ENCODE assay signal across 26 cellular contexts in the genomic region with DNA sequence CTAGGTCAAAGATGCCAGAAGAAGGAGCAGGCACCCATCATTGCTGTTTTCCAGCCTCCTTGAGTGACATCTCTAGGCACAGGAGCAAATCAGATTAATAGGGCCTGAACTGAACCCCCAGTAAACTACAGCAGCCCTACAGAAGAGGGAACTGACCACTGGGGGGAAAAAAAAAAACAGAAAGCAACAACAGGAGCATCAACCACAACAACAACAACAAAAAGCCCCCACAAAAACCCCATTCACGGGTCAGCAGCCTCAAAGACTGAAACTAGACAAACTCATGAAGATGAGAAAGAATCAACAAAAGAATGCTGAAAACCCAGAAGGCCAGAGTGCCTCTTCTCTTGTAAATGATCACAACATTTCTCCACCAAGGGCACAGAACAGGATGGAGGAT.
A peak's percentile ranks its signal among the peaks of the same experiment; 100 is the strongest.
DNase-seq lines count a peak whose midpoint lies in the region; ATAC-seq, FAIRE-seq and TF ChIP-seq lines count a peak whose summit lies in the region.
"Had no signal": no experiment of that assay in that cellular context is flagged by ENCODE, and none has a peak within 500 bp of the region (broad histone marks: within the 10 kb centered on the region; RNA-seq: fewer than 3 reads in every experiment).

No MANE protein-coding gene starts in this region.

- H3K36me3 Mint-ChIP-seq in activated CD8-positive, alpha-beta T cell treated with anti-CD3 and anti-CD28 coated beads, Interleukin-2, amount 10 ng/mL, durations not matched to agents 7 days and 5 days (ENCODE audit: low read depth) = no peaks in the 10 kb centered on the region
- H3K36me3 Mint-ChIP-seq: activated CD8-positive, alpha-beta memory T cell treated with anti-CD3 and anti-CD28 coated beads, Interleukin-2, amount 10 ng/mL, durations not matched to agents 7 days and 5 days; activated naive CD4-positive, alpha-beta T cell treated with anti-CD3 and anti-CD28 coated beads, Interleukin-2, amount 10 ng/mL, durations not matched to agents 7 days and 5 days had no signal

- H3K27me3 Mint-ChIP-seq in activated CD8-positive, alpha-beta T cell treated with anti-CD3 and anti-CD28 coated beads, Interleukin-2, amount 10 ng/mL, durations not matched to agents 7 days and 5 days (ENCODE audit: low read depth) = no peaks in the 10 kb centered on the region
- H3K27me3 Mint-ChIP-seq: activated CD4-positive, alpha-beta T cell treated with anti-CD3 and anti-CD28 coated beads, Interleukin-2, amount 10 ng/mL, durations not matched to agents 24 days and 14 days; activated CD8-positive, alpha-beta memory T cell treated with anti-CD3 and anti-CD28 coated beads, Interleukin-2, amount 10 ng/mL, durations not matched to agents 7 days and 5 days; activated naive CD4-positive, alpha-beta T cell treated with anti-CD3 and anti-CD28 coated beads, Interleukin-2, amount 10 ng/mL, durations not matched to agents 7 days and 5 days; stimulated activated naive CD8-positive, alpha-beta T cell treated with anti-CD3 and anti-CD28 coated beads, Interleukin-15, Interleukin-2, amounts not matched to agents 100 ng/mL and 50 ng/mL, for 24 hours; T-helper 17 cell had no signal

- no peaks in the 10 kb centered on the region for H3K36me3 ChIP-seq in WERI-Rb-1
- H3K36me3 ChIP-seq: cardiac muscle cell, esophagus squamous epithelium, gastroesophageal sphincter, spleen, tibial artery had no signal

- H3K4me3 Mint-ChIP-seq in activated CD8-positive, alpha-beta T cell treated with anti-CD3 and anti-CD28 coated beads, Interleukin-2, amount 10 ng/mL, durations not matched to agents 7 days and 5 days = no peak overlapping the region
- H3K4me3 Mint-ChIP-seq: activated CD4-positive, alpha-beta T cell treated with anti-CD3 and anti-CD28 coated beads, Interleukin-2, amount 10 ng/mL, durations not matched to agents 24 days and 14 days; activated CD8-positive, alpha-beta memory T cell treated with anti-CD3 and anti-CD28 coated beads, Interleukin-2, amount 10 ng/mL, durations not matched to agents 7 days and 5 days; activated naive CD4-positive, alpha-beta T cell treated with anti-CD3 and anti-CD28 coated beads, Interleukin-2, amount 10 ng/mL, durations not matched to agents 7 days and 5 days; stimulated activated naive CD8-positive, alpha-beta T cell treated with anti-CD3 and anti-CD28 coated beads, Interleukin-15, Interleukin-2, amounts not matched to agents 100 ng/mL and 50 ng/mL, for 24 hours; T-helper 17 cell had no signal

- H3K4me1 Mint-ChIP-seq in activated CD8-positive, alpha-beta T cell treated with anti-CD3 and anti-CD28 coated beads, Interleukin-2, amount 10 ng/mL, durations not matched to agents 7 days and 5 days (ENCODE audit: low read depth) = no peaks in the 10 kb centered on the region
- H3K4me1 Mint-ChIP-seq: activated CD4-positive, alpha-beta T cell treated with anti-CD3 and anti-CD28 coated beads, Interleukin-2, amount 10 ng/mL, durations not matched to agents 24 days and 14 days; activated CD8-positive, alpha-beta memory T cell treated with anti-CD3 and anti-CD28 coated beads, Interleukin-2, amount 10 ng/mL, durations not matched to agents 7 days and 5 days; activated naive CD4-positive, alpha-beta T cell treated with anti-CD3 and anti-CD28 coated beads, Interleukin-2, amount 10 ng/mL, durations not matched to agents 7 days and 5 days; T-helper 17 cell had no signal

- no peak overlapping the region for H3K27ac Mint-ChIP-seq in activated CD8-positive, alpha-beta T cell treated with anti-CD3 and anti-CD28 coated beads, Interleukin-2, amount 10 ng/mL, durations not matched to agents 7 days and 5 days
- H3K27ac Mint-ChIP-seq: activated CD4-positive, alpha-beta T cell treated with anti-CD3 and anti-CD28 coated beads, Interleukin-2, amount 10 ng/mL, durations not matched to agents 24 days and 14 days; activated CD8-positive, alpha-beta memory T cell treated with anti-CD3 and anti-CD28 coated beads, Interleukin-2, amount 10 ng/mL, durations not matched to agents 7 days and 5 days; activated naive CD4-positive, alpha-beta T cell treated with anti-CD3 and anti-CD28 coated beads, Interleukin-2, amount 10 ng/mL, durations not matched to agents 7 days and 5 days; endodermal cell; stimulated activated naive CD8-positive, alpha-beta T cell treated with anti-CD3 and anti-CD28 coated beads, Interleukin-15, Interleukin-2, amounts not matched to agents 100 ng/mL and 50 ng/mL, for 24 hours; T-helper 17 cell had no signal

- peak; percentile 81 for DNase-seq in GM12865 (ENCODE audit: low read depth)
- no peak for DNase-seq in GM19239 (ENCODE audit: insufficient read length, low spot score)
- no peak for DNase-seq in WERI-Rb-1
- no peak for DNase-seq in GM10248 (ENCODE audit: extremely low spot score)
- no peak for DNase-seq in NCI-H187 (lab: John Stamatoyannopoulos, UW)
- no peak for DNase-seq in activated CD8-positive, alpha-beta T cell treated with anti-CD3 and anti-CD28 coated beads, Interleukin-2, amount 10 ng/mL, durations not matched to agents 7 days and 5 days
- DNase-seq in left cardiac atrium = no peak
- DNase-seq: 8988T; activated CD4-positive, alpha-beta T cell treated with anti-CD3 and anti-CD28 coated beads, Interleukin-2, amount 10 ng/mL, durations not matched to agents 24 days and 14 days; activated CD8-positive, alpha-beta memory T cell treated with anti-CD3 and anti-CD28 coated beads, Interleukin-2, amount 10 ng/mL, durations not matched to agents 7 days and 5 days; activated naive CD4-positive, alpha-beta T cell treated with anti-CD3 and anti-CD28 coated beads, Interleukin-2, amount 10 ng/mL, durations not matched to agents 7 days and 5 days; AML-193; cortex of kidney; DMS79; esophagus squamous epithelium; mammary epithelial cell; stimulated activated CD4-positive, alpha-beta T cell treated with anti-CD3 and anti-CD28 coated beads, Interleukin-4, amount 100 ng/mL, for 24 hours; T-helper 17 cell; tibial artery had no signal

- peak overlapping the region; percentile 89 for H3K27ac ChIP-seq in WERI-Rb-1
- H3K27ac ChIP-seq: cardiac muscle cell, gastroesophageal sphincter, tibial artery had no signal

- H3K9me3 ChIP-seq in WERI-Rb-1 (ENCODE audit: severe bottlenecking) = peaks cover 4% of the 10 kb centered on the region
- H3K9me3 ChIP-seq: esophagus squamous epithelium had no signal

- CTCF ChIA-PET in GM10248 (lab: Yijun Ruan, JAX) = interaction anchor here (1.9 kb wide), 1 partner anchor 12 kb away, joined by 7 read pairs; no protein-coding TSS in a partner anchor
- CTCF ChIA-PET in activated CD8-positive, alpha-beta T cell treated with anti-CD3 and anti-CD28 coated beads, Interleukin-2, amount 10 ng/mL, durations not matched to agents 7 days and 5 days (lab: Charles Lee) = no interaction called here

- H3K4me3 ChIP-seq in GM12865 (ENCODE audit: low read depth, low read length) (no peak overlapping the region), WERI-Rb-1 (ENCODE audit: low read depth, low read length) (no peak overlapping the region; the same call in 1 of the 2 replicates)
- H3K4me3 ChIP-seq: cardiac muscle cell, esophagus squamous epithelium, gastroesophageal sphincter, tibial artery had no signal

- no peaks in the 10 kb centered on the region for H3K27me3 ChIP-seq in WERI-Rb-1 (ENCODE audit: insufficient read depth, low read depth, severe bottlenecking)
- H3K27me3 ChIP-seq: cardiac muscle cell, esophagus squamous epithelium, spleen, tibial artery had no signal

- FAIRE-seq in GM19239 (lab: Jason Lieb, UNC) = peak; percentile 18
- FAIRE-seq: H54 had no signal

- POLR2A ChIA-PET in GM10248 (lab: Yijun Ruan, JAX) = interaction anchor here (0.7 kb wide), 1 partner anchor 119 kb away, joined by 3 read pairs; no protein-coding TSS in a partner anchor
- POLR2A ChIA-PET in activated CD8-positive, alpha-beta T cell treated with anti-CD3 and anti-CD28 coated beads, Interleukin-2, amount 10 ng/mL, durations not matched to agents 7 days and 5 days (lab: Charles Lee) = no interaction called here

- ATAC-seq in HG02852 (IDR thresholded peaks at IDR 0.05; ENCODE audit: unreplicated experiment) (peak; percentile 56), left cardiac atrium (no peak)
- no peak for ATAC-seq in activated CD8-positive, alpha-beta T cell treated with anti-CD3 and anti-CD28 coated beads, Interleukin-2, amount 10 ng/mL, durations not matched to agents 7 days and 5 days
- ATAC-seq: activated CD8-positive, alpha-beta memory T cell treated with anti-CD3 and anti-CD28 coated beads, Interleukin-2, amount 10 ng/mL, durations not matched to agents 7 days and 5 days; gastroesophageal sphincter; T-helper 17 cell had no signal

- no peak for TF ChIP-seq CTCF in GM12865 (IDR thresholded peaks at IDR 0.05; ENCODE audit: insufficient read depth, low read depth, low read length, missing control alignments)
- no peak for TF ChIP-seq CTCF in WERI-Rb-1 (IDR thresholded peaks at IDR 0.05; ENCODE audit: low read depth, low read length)
- TF ChIP-seq CTCF in GM10248 (IDR thresholded peaks at IDR 0.05; ENCODE audit: control extremely low read depth, extremely low read depth, low read depth, missing control alignments) = no peak

- peaks cover 4% of the 10 kb centered on the region for H3K9me3 Mint-ChIP-seq in activated CD8-positive, alpha-beta T cell treated with anti-CD3 and anti-CD28 coated beads, Interleukin-2, amount 10 ng/mL, durations not matched to agents 7 days and 5 days (ENCODE audit: insufficient read depth)

- intact Hi-C loops in left cardiac atrium (cut with DNase I) = no loop called here
